In genomic region chr2:218368621-218369153, GRCh38 we compare ENCODE assay signal across 8 cellular contexts. TPM values are rescaled to one million over a fixed set of nuclear protein-coding genes. Genes with fewer than 3 reads are reported as not detected.
DNase-seq lines count a peak whose midpoint lies in the region; ATAC-seq and TF ChIP-seq lines count a peak whose summit lies in the region.

No MANE protein-coding gene starts in this region.

- ATAC-seq in Right ventricle myocardium inferior = peak; percentile 33
- ATAC-seq in activated naive CD8-positive, alpha-beta T cell treated with anti-CD3 and anti-CD28 coated beads, Interleukin-2, amount 50 U/mL, for 24 hours = no peak
- ATAC-seq in lower lobe of right lung = peak; percentile 11 to 36
- ATAC-seq in GM18907 (IDR thresholded peaks at IDR 0.05; ENCODE audit: unreplicated experiment) = no peak
- ATAC-seq in GM18520 (IDR thresholded peaks at IDR 0.05; ENCODE audit: unreplicated experiment) = no peak

- no peaks in the 10 kb centered on the region for H3K9me3 Mint-ChIP-seq in activated naive CD8-positive, alpha-beta T cell treated with anti-CD3 and anti-CD28 coated beads, Interleukin-2, amount 50 U/mL, for 24 hours

- H3K4me1 Mint-ChIP-seq in activated naive CD8-positive, alpha-beta T cell treated with anti-CD3 and anti-CD28 coated beads, Interleukin-2, amount 50 U/mL, for 24 hours = peaks cover 20% of the 10 kb centered on the region

- H3K4me3 ChIP-seq in lower lobe of right lung (peak overlapping the region; percentile 59), vagina (peak overlapping the region; percentile 45 to 63)

- peak; percentile 78 for DNase-seq in Right ventricle myocardium inferior (ENCODE audit: missing footprints)
- DNase-seq in cardiac septum (ENCODE audit: low spot score) = no peak
- no peak for DNase-seq in activated naive CD8-positive, alpha-beta T cell treated with anti-CD3 and anti-CD28 coated beads, Interleukin-2, amount 50 U/mL, for 24 hours
- DNase-seq in lower lobe of right lung = peak; percentile 73
- DNase-seq in vagina (ENCODE audit: extremely low spot score in 2 of 2) = no peak
- no peak for DNase-seq in kidney tubule cell (ENCODE audit: low spot score)

- TF ChIP-seq CTCF in lower lobe of right lung (IDR thresholded peaks at IDR 0.05) (no peak), vagina (IDR thresholded peaks at IDR 0.05) (peak in 1 of 3 experiments; percentile 7)

- H3K36me3 ChIP-seq in lower lobe of right lung = no peaks in the 10 kb centered on the region
- no peaks in the 10 kb centered on the region for H3K36me3 ChIP-seq in vagina

- H3K4me1 ChIP-seq in lower lobe of right lung = peaks cover 51% of the 10 kb centered on the region
- H3K4me1 ChIP-seq in vagina = peaks cover 26% of the 10 kb centered on the region

- intact Hi-C loops in Right ventricle myocardium inferior (cut with DNase I) (loop anchor here (5.0 kb wide), 2 partner anchors 46 to 76 kb away; partner anchors contain the start of gene TMBIM1), cardiac septum (cut with DNase I) (no loop called here), lower lobe of right lung (cut with DNase I) (loop anchor here (10.0 kb wide), 1 partner anchor 74 kb away; the partner anchor contains the start of gene TMBIM1), vagina (cut with DNase I) (no loop called here)

- H3K27me3 ChIP-seq in lower lobe of right lung (ENCODE audit: low read depth) (no peaks in the 10 kb centered on the region), vagina (no peaks in the 10 kb centered on the region)

- H3K27ac ChIP-seq in lower lobe of right lung (peak overlapping the region; percentile 95), vagina (peak overlapping the region; percentile 84)

- TF ChIP-seq POLR2A in vagina (IDR thresholded peaks at IDR 0.05) = no peak

- peak overlapping the region; percentile 76 for H3K4me3 Mint-ChIP-seq in activated naive CD8-positive, alpha-beta T cell treated with anti-CD3 and anti-CD28 coated beads, Interleukin-2, amount 50 U/mL, for 24 hours

- no peak overlapping the region for H3K27ac Mint-ChIP-seq in activated naive CD8-positive, alpha-beta T cell treated with anti-CD3 and anti-CD28 coated beads, Interleukin-2, amount 50 U/mL, for 24 hours

- H3K36me3 Mint-ChIP-seq in activated naive CD8-positive, alpha-beta T cell treated with anti-CD3 and anti-CD28 coated beads, Interleukin-2, amount 50 U/mL, for 24 hours (ENCODE audit: low read depth) = no peaks in the 10 kb centered on the region

- H3K27me3 Mint-ChIP-seq in activated naive CD8-positive, alpha-beta T cell treated with anti-CD3 and anti-CD28 coated beads, Interleukin-2, amount 50 U/mL, for 24 hours = no peaks in the 10 kb centered on the region

- H3K9me3 ChIP-seq in lower lobe of right lung (peaks cover 6% of the 10 kb centered on the region), vagina (no peaks in the 10 kb centered on the region)

RNA-seq across cellular contexts. Expression of gene CATIP, which starts 12.0 kb away (rescaled TPM):
- total RNA-seq in Right ventricle myocardium inferior (not detected), cardiac septum (not detected), lower lobe of right lung (5.6 TPM), vagina (not detected)

RNA-seq across cellular contexts. Expression of gene SLC11A1, which starts 13.4 kb away (rescaled TPM):
- 5.4 TPM for total RNA-seq in Right ventricle myocardium inferior
- total RNA-seq in cardiac septum = 6.4 TPM
- 419 TPM for total RNA-seq in lower lobe of right lung
- total RNA-seq in vagina = 36.6 TPM

RNA-seq across cellular contexts. Expression of gene CTDSP1, which starts 31.0 kb away (rescaled TPM):
- total RNA-seq in Right ventricle myocardium inferior (101 TPM), cardiac septum (100 TPM), lower lobe of right lung (168 TPM), vagina (103 TPM)

RNA-seq across cellular contexts. Expression of gene VIL1, which starts 50.2 kb away (rescaled TPM):
- total RNA-seq in Right ventricle myocardium inferior (not detected), cardiac septum (not detected), lower lobe of right lung (0.41 TPM), vagina (not detected)

Comparison
In these comparisons a context has a peak if more than half of its experiments do, and no peak if none do; other contexts are left out.
1. DNase-seq: peak in Right ventricle myocardium inferior (single experiment) and lower lobe of right lung (single experiment); none in cardiac septum (single experiment), activated naive CD8-positive, alpha-beta T cell treated with anti-CD3 and anti-CD28 coated beads, Interleukin-2, amount 50 U/mL, for 24 hours (single experiment), vagina (0 of 2) and kidney tubule cell (single experiment).
2. intact Hi-C loops: an anchor here in Right ventricle myocardium inferior (5.0 kb wide) and lower lobe of right lung (10.0 kb wide); none called in cardiac septum and vagina.
3. ATAC-seq: peak in Right ventricle myocardium inferior (single experiment) and lower lobe of right lung (2 of 2); none in activated naive CD8-positive, alpha-beta T cell treated with anti-CD3 and anti-CD28 coated beads, Interleukin-2, amount 50 U/mL, for 24 hours (single experiment), GM18907 (single experiment) and GM18520 (single experiment).
4. RNA of gene SLC11A1, which starts 13.4 kb away (total RNA-seq): 419 TPM in lower lobe of right lung (single experiment); 36.6 TPM in vagina (single experiment), 6.4 TPM in cardiac septum (single experiment) and 5.4 TPM in Right ventricle myocardium inferior (single experiment); every median in the first group is over 10 times any median in the second.